ENCODE assay signal across 1 cellular context in the genomic region with DNA sequence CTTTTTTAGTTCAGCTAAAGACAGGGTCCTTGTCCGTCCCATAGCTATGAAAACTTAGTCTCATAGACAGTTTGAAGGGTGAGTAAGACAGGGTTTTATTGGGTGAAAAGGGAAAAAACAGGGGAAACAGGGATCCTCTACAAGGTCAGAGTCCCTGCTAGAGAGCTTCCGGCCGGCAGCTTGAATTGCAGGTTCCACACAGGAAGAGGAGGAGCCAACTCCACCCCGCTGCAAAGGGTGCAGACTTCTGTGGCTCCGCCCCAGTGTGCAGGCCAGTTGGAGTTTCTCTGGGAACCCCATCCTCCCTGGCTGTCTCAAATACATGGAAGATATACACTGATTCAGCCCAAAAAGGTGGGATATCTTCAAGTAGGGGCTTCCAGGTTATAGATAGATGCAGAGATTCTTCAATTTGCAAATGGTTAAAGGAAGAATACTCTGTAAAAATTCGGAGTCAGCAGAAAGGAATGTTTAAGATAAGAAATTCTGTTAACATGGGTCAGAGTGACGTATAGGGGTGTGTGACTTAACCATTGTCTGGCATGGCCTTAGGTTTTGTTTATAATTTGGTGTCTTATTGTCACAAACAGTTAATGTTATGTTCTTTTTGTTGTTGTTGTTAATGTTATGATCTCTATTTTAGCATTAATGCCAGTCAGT.
TF ChIP-seq lines count a peak whose summit lies in the region.

No MANE protein-coding gene starts in this region.

TF ChIP-seq in HepG2, 621 proteins besides CTCF, POLR2A, EP300 and RAD21 (continued from another document):
- TF ChIP-seq GABPA (IDR thresholded peaks at IDR 0.05; ENCODE audit: low read depth, low read length): peak; percentile 41
- peak; percentile 77 for TF ChIP-seq GABPA (CRISPR knock-in tag; IDR thresholded peaks at IDR 0.05; ENCODE audit: low read depth)
- TF ChIP-seq, protein P1, sequence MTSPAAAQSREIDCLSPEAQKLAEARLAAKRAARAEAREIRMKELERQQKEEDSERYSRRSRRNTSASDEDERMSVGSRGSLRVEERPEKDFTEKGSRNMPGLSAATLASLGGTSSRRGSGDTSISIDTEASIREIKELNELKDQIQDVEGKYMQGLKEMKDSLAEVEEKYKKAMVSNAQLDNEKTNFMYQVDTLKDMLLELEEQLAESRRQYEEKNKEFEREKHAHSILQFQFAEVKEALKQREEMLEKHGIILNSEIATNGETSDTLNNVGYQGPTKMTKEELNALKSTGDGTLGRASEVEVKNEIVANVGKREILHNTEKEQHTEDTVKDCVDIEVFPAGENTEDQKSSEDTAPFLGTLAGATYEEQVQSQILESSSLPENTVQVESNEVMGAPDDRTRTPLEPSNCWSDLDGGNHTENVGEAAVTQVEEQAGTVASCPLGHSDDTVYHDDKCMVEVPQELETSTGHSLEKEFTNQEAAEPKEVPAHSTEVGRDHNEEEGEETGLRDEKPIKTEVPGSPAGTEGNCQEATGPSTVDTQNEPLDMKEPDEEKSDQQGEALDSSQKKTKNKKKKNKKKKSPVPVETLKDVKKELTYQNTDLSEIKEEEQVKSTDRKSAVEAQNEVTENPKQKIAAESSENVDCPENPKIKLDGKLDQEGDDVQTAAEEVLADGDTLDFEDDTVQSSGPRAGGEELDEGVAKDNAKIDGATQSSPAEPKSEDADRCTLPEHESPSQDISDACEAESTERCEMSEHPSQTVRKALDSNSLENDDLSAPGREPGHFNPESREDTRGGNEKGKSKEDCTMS (CRISPR knock-in tag; conservative IDR thresholded peaks at IDR 0.05): no peak
